In the genomic region with DNA sequence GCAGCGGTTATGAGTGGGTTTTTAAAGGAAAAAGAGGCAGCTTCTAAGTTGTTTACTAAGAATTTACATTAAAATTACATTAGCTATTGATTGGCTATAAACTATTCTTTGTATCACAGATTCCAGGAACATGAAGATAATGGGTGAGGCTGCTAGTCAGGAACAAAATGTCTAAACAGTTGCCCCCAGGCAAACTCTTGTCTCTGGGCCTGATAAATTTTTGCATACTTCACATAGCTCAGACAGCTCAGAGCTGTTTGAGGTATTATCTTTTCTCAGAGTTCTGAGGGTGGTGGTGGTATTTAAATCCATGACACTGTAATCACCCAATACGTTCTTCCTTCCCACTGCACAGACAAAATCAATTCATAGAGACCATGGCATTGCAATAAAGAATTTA, we compare ENCODE assay signal across 1 cellular context.
TF ChIP-seq lines count a peak whose summit lies in the region.

No MANE protein-coding gene starts in this region.

TF ChIP-seq in IMR-90, 13 proteins besides CTCF, POLR2A, EP300 and RAD21 (continued from another document):
- no peak for TF ChIP-seq ELK1 (IDR thresholded peaks at IDR 0.05; ENCODE audit: borderline replicate concordance, low read depth, low read length)
- TF ChIP-seq NFE2L2 (IDR thresholded peaks at IDR 0.05; ENCODE audit: low read depth, low read length): no peak
- TF ChIP-seq RFX5 (IDR thresholded peaks at IDR 0.05; ENCODE audit: low read depth, low read length): no peak
- TF ChIP-seq FOS (IDR thresholded peaks at IDR 0.05; ENCODE audit: low read depth, low read length): no peak
- no peak for TF ChIP-seq RCOR1 (IDR thresholded peaks at IDR 0.05; ENCODE audit: insufficient replicate concordance, low read length)
- no peak for TF ChIP-seq MXI1 (IDR thresholded peaks at IDR 0.05; ENCODE audit: borderline replicate concordance, low read depth, low read length)
- TF ChIP-seq SMC3 (IDR thresholded peaks at IDR 0.05; ENCODE audit: low read depth, low read length): no peak
- no peak for TF ChIP-seq CHD1 (IDR thresholded peaks at IDR 0.05; ENCODE audit: low read depth, low read length)
- no peak for TF ChIP-seq MAFK (IDR thresholded peaks at IDR 0.05; ENCODE audit: low read depth, low read length)
- TF ChIP-seq USF2 (IDR thresholded peaks at IDR 0.05; ENCODE audit: low read depth, low read length): no peak
